12 cellular contexts compared by ENCODE assay signal in the genomic region with DNA sequence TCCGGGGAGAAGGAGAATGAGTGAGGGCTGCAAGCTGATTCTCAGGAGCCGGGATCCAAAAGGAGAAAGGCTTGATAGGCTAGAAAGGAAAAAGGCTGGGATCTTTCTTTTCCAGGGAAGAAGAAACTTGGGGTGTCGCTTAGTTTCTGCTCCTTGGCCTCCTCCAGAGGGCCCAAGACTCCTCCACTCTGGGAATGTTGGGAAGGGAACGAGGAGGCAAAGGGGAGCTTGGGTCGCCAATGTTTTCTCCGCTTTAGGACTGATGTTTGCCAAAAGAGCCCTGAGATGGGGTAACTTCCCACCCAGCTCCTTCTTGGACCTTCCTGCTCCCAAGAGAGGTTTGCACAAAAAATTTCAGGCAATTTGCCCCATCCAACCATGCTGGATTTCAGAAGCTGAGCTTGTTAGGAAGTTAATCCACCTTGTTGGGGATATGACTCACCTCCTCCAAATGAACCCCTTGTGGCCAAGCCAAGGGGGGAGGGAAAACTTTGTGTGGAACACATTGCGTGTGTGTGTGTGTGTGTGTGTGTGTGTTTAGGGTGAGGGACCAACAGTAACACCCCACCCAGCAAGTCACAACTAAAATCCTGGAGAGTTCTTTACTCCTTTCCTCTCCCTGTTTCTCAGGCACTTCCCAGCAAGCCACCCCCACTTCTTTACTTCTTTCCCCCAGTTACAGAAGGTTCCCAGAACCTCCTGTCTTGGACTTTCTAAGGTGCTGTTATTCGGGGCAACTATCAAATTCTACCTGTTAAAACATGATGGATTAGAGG. TPM values are rescaled to one million over a fixed set of nuclear protein-coding genes. Genes with fewer than 3 reads are reported as not detected.
DNase-seq lines count a peak whose midpoint lies in the region; ATAC-seq and TF ChIP-seq lines count a peak whose summit lies in the region.
"Had no signal": no experiment of that assay in that cellular context is flagged by ENCODE, and none has a peak within 500 bp of the region (broad histone marks: within the 10 kb centered on the region; RNA-seq: fewer than 3 reads in every experiment).

No MANE protein-coding gene starts in this region.

- H3K4me1 Mint-ChIP-seq in activated T-helper 1 cell treated with anti-CD3 and anti-CD28 coated beads, Interleukin-12 subunit alpha, Interleukin-12 subunit beta, Interleukin-2, Interleukin-4 antibody, amounts not matched to agents 30 ng/mL and 10 ng/mL and 1 ng/mL, durations not matched to agents 14 hours and 24 hours and 36 hours (ENCODE audit: low read depth), result no peaks in the 10 kb centered on the region
- H3K4me1 Mint-ChIP-seq in T-helper 17 cell, result no peaks in the 10 kb centered on the region
- H3K4me1 Mint-ChIP-seq: stimulated activated naive CD8-positive, alpha-beta T cell treated with anti-CD3 and anti-CD28 coated beads, Interleukin-15, amount 100 ng/mL, for 72 hours had no signal

- H3K4me3 ChIP-seq in HEK293 (ENCODE audit: low read depth, low read length), result peak overlapping the region; percentile 70
- H3K4me3 ChIP-seq in astrocyte of the spinal cord (ENCODE audit: low read depth, low read length), result peak overlapping the region; percentile 89
- no peak overlapping the region for H3K4me3 ChIP-seq in right lobe of liver
- H3K4me3 ChIP-seq in thoracic aorta, result peak overlapping the region; percentile 99
- H3K4me3 ChIP-seq: heart right ventricle had no signal

- peak overlapping the region; percentile 99 for H3K27ac ChIP-seq in HEK293 (ENCODE audit: extremely low read depth, low read depth, low read length)
- peak overlapping the region in 2 of 3 donors; percentile 25 to 65 for H3K27ac ChIP-seq in right lobe of liver
- peak overlapping the region; percentile 87 to 96 for H3K27ac ChIP-seq in thoracic aorta

- H3K27me3 ChIP-seq in right lobe of liver, result peaks cover 0 to 13% of the 10 kb centered on the region in 2 donors
- no peaks in the 10 kb centered on the region for H3K27me3 ChIP-seq in thoracic aorta (replicated peaks; ENCODE audit: insufficient read depth)

- CTCF ChIA-PET in HEK293 (lab: Yijun Ruan, JAX), result interaction anchor here (0.9 to 1.9 kb wide), 6 partner anchors 9 to 257 kb away, joined by 3 to 6 read pairs (median 4); a partner anchor contains a TSS

- TF ChIP-seq CTCF in HEK293 (tag by site-specific recombination; IDR thresholded peaks at IDR 0.05), result no peak
- no peak for TF ChIP-seq CTCF in astrocyte of the spinal cord (IDR thresholded peaks at IDR 0.05; ENCODE audit: low read depth, low read length)
- no peak for TF ChIP-seq CTCF in right lobe of liver (IDR thresholded peaks at IDR 0.05)
- TF ChIP-seq CTCF in thoracic aorta (IDR thresholded peaks at IDR 0.05), result peak; percentile 10

- no peak for TF ChIP-seq POLR2A in right lobe of liver (IDR thresholded peaks at IDR 0.05)

- 15% methylated on average over 5 of the region's 8 CpGs for WGBS in right lobe of liver (ENCODE audit: insufficient coverage, low coverage, low lambda C conversion rate, missing lambda C conversion rate)

- intact Hi-C loops in right lobe of liver (cut with DNase I), result no loop called here
- intact Hi-C loops in activated T-helper 1 cell treated with anti-CD3 and anti-CD28 coated beads, Interleukin-12 subunit alpha, Interleukin-12 subunit beta, Interleukin-2, Interleukin-4 antibody, amounts not matched to agents 30 ng/mL and 10 ng/mL and 1 ng/mL, durations not matched to agents 14 hours and 24 hours and 36 hours (cut with micrococcal nuclease), result no loop called here

- POLR2A ChIA-PET in HEK293 (lab: Yijun Ruan, JAX), result interaction anchor here (0.7 to 3.2 kb wide), 8 partner anchors 9 to 247 kb away, joined by 3 to 31 read pairs (median 4); a partner anchor contains a TSS

- no peak overlapping the region for H3K4me3 Mint-ChIP-seq in activated T-helper 1 cell treated with anti-CD3 and anti-CD28 coated beads, Interleukin-12 subunit alpha, Interleukin-12 subunit beta, Interleukin-2, Interleukin-4 antibody, amounts not matched to agents 30 ng/mL and 10 ng/mL and 1 ng/mL, durations not matched to agents 14 hours and 24 hours and 36 hours
- H3K4me3 Mint-ChIP-seq in T-helper 17 cell, result no peak overlapping the region
- H3K4me3 Mint-ChIP-seq: stimulated activated naive CD8-positive, alpha-beta T cell treated with anti-CD3 and anti-CD28 coated beads, Interleukin-15, amount 100 ng/mL, for 72 hours had no signal

- H3K36me3 Mint-ChIP-seq in activated T-helper 1 cell treated with anti-CD3 and anti-CD28 coated beads, Interleukin-12 subunit alpha, Interleukin-12 subunit beta, Interleukin-2, Interleukin-4 antibody, amounts not matched to agents 30 ng/mL and 10 ng/mL and 1 ng/mL, durations not matched to agents 14 hours and 24 hours and 36 hours (ENCODE audit: low read depth), result no peaks in the 10 kb centered on the region
- no peaks in the 10 kb centered on the region for H3K36me3 Mint-ChIP-seq in T-helper 17 cell (ENCODE audit: low read depth)

- in situ Hi-C loops in astrocyte of the spinal cord (cut with HindIII; ENCODE audit: low sequenced_read_pairs), result no loop called here

- DNase-seq in astrocyte of the spinal cord (ENCODE audit: low read depth, low spot score), result peak; percentile 93
- no peak for DNase-seq in right lobe of liver
- DNase-seq in thoracic aorta (ENCODE audit: low spot score), result no peak
- DNase-seq in CD1c-positive myeloid dendritic cell (ENCODE audit: extremely low spot score), result no peak
- DNase-seq in activated T-helper 1 cell treated with anti-CD3 and anti-CD28 coated beads, Interleukin-12 subunit alpha, Interleukin-12 subunit beta, Interleukin-2, Interleukin-4 antibody, amounts not matched to agents 30 ng/mL and 10 ng/mL and 1 ng/mL, durations not matched to agents 14 hours and 24 hours and 36 hours (ENCODE audit: low spot score), result no peak
- DNase-seq in LoVo (ENCODE audit: low spot score), result no peak
- DNase-seq in T-helper 17 cell, result no peak
- DNase-seq: activated naive CD4-positive, alpha-beta T cell treated with anti-CD3 and anti-CD28 coated beads, Interleukin-2, amount 50 U/mL, for 16 hours; heart right ventricle; small intestine; stimulated activated naive CD8-positive, alpha-beta T cell treated with anti-CD3 and anti-CD28 coated beads, Interleukin-15, amount 100 ng/mL, for 72 hours had no signal

- peaks cover 11 to 25% of the 10 kb centered on the region in 2 experiments for H3K36me3 ChIP-seq in HEK293 (ENCODE audit: control insufficient read depth in 2 of 2, insufficient read depth in 1 of 2, low read length in 2 of 2)
- no peaks in the 10 kb centered on the region for H3K36me3 ChIP-seq in right lobe of liver
- no peaks in the 10 kb centered on the region for H3K36me3 ChIP-seq in thoracic aorta
- H3K36me3 ChIP-seq: heart right ventricle had no signal

- H3K9me3 ChIP-seq in HEK293 (ENCODE audit: control insufficient read depth, insufficient read depth, low read depth, low read length) (no peaks in the 10 kb centered on the region), right lobe of liver (no peaks in the 10 kb centered on the region), thoracic aorta (no peaks in the 10 kb centered on the region), T-helper 17 cell (ENCODE audit: control insufficient read depth, low read length, poor library complexity, severe bottlenecking) (no peaks in the 10 kb centered on the region)
- H3K9me3 ChIP-seq: heart right ventricle had no signal

- H3K27ac Mint-ChIP-seq in activated T-helper 1 cell treated with anti-CD3 and anti-CD28 coated beads, Interleukin-12 subunit alpha, Interleukin-12 subunit beta, Interleukin-2, Interleukin-4 antibody, amounts not matched to agents 30 ng/mL and 10 ng/mL and 1 ng/mL, durations not matched to agents 14 hours and 24 hours and 36 hours, result no peak overlapping the region
- H3K27ac Mint-ChIP-seq in T-helper 17 cell, result no peak overlapping the region
- H3K27ac Mint-ChIP-seq: stimulated activated naive CD8-positive, alpha-beta T cell treated with anti-CD3 and anti-CD28 coated beads, Interleukin-15, amount 100 ng/mL, for 72 hours had no signal

- ATAC-seq in right lobe of liver (no peak), thoracic aorta (ENCODE audit: insufficient number of reproducible peaks, low FRiP score, low read depth) (peak; percentile 41), T-helper 17 cell (no peak)
- ATAC-seq: heart right ventricle had no signal

- H3K9me3 Mint-ChIP-seq in activated T-helper 1 cell treated with anti-CD3 and anti-CD28 coated beads, Interleukin-12 subunit alpha, Interleukin-12 subunit beta, Interleukin-2, Interleukin-4 antibody, amounts not matched to agents 30 ng/mL and 10 ng/mL and 1 ng/mL, durations not matched to agents 14 hours and 24 hours and 36 hours, result no peaks in the 10 kb centered on the region
- H3K9me3 Mint-ChIP-seq: stimulated activated naive CD8-positive, alpha-beta T cell treated with anti-CD3 and anti-CD28 coated beads, Interleukin-15, amount 100 ng/mL, for 72 hours had no signal

- peaks cover 4% of the 10 kb centered on the region for H3K27me3 Mint-ChIP-seq in activated T-helper 1 cell treated with anti-CD3 and anti-CD28 coated beads, Interleukin-12 subunit alpha, Interleukin-12 subunit beta, Interleukin-2, Interleukin-4 antibody, amounts not matched to agents 30 ng/mL and 10 ng/mL and 1 ng/mL, durations not matched to agents 14 hours and 24 hours and 36 hours (ENCODE audit: insufficient read depth)
- H3K27me3 Mint-ChIP-seq in T-helper 17 cell, result peaks cover 9% of the 10 kb centered on the region

- peaks cover 9% of the 10 kb centered on the region for H3K4me1 ChIP-seq in HEK293 (ENCODE audit: control insufficient read depth, insufficient read depth, low read length)
- peaks cover 0 to 4% (median 0%) of the 10 kb centered on the region in 4 donors for H3K4me1 ChIP-seq in right lobe of liver
- H3K4me1 ChIP-seq in thoracic aorta (ENCODE audit: control insufficient read depth in 1 of 2, low read depth in 2 of 2), result peaks cover 21 to 53% of the 10 kb centered on the region in 2 donors

RNA-seq across cellular contexts. Expression of a gene that starts 8.7 kb away (rescaled TPM):
- total RNA-seq in right lobe of liver (under 1 TPM in 3 of 6 experiments, not detected in 3; 0.16 to 0.19 (median 0.17) TPM), thoracic aorta (1 to 10 TPM; 3.4 to 4.6 TPM), T-helper 17 cell (not detected)
- total RNA-seq in activated T-helper 1 cell treated with anti-CD3 and anti-CD28 coated beads, Interleukin-12 subunit alpha, Interleukin-12 subunit beta, Interleukin-2, Interleukin-4 antibody, amounts not matched to agents 30 ng/mL and 10 ng/mL and 1 ng/mL, durations not matched to agents 14 hours and 24 hours and 36 hours, result not detected in 2 replicates

RNA-seq across cellular contexts. Expression of a gene that starts 15.4 kb away (rescaled TPM):
- total RNA-seq in right lobe of liver (under 1 TPM in 5 of 6 experiments, not detected in 1; 0.09 to 0.31 (median 0.17) TPM), thoracic aorta (1 to 10 TPM in 1 of 2 donors, not detected in 1; 3.1 TPM), T-helper 17 cell (under 1 TPM; 0.60 to 0.72 TPM)
- total RNA-seq in activated T-helper 1 cell treated with anti-CD3 and anti-CD28 coated beads, Interleukin-12 subunit alpha, Interleukin-12 subunit beta, Interleukin-2, Interleukin-4 antibody, amounts not matched to agents 30 ng/mL and 10 ng/mL and 1 ng/mL, durations not matched to agents 14 hours and 24 hours and 36 hours, result 0.16 and 0.24 TPM in 2 replicates

RNA-seq across cellular contexts. Expression of a gene that starts 19.4 kb away (rescaled TPM):
- total RNA-seq in right lobe of liver (1 to 10 TPM in 1 of 6 experiments, under 1 TPM in 4, not detected in 1; 0.55 to 1.6 (median 0.75) TPM), thoracic aorta (1 to 10 TPM; 3.7 to 6.1 TPM), T-helper 17 cell (under 1 TPM in 1 of 2 donors, not detected in 1; 0.26 TPM)
- total RNA-seq in activated T-helper 1 cell treated with anti-CD3 and anti-CD28 coated beads, Interleukin-12 subunit alpha, Interleukin-12 subunit beta, Interleukin-2, Interleukin-4 antibody, amounts not matched to agents 30 ng/mL and 10 ng/mL and 1 ng/mL, durations not matched to agents 14 hours and 24 hours and 36 hours, result not detected in 2 replicates

RNA-seq across cellular contexts. Expression of a gene that starts 32.3 kb away (rescaled TPM):
- total RNA-seq in right lobe of liver, result 1 to 10 TPM in 2 of 6 experiments, under 1 TPM in 4; 0.18 to 1.5 (median 0.65) TPM
- total RNA-seq in thoracic aorta, result 1 to 10 TPM in 1 of 2 donors, under 1 TPM in 1; 0.35 to 1.2 TPM
- not detected in 2 replicates for total RNA-seq in activated T-helper 1 cell treated with anti-CD3 and anti-CD28 coated beads, Interleukin-12 subunit alpha, Interleukin-12 subunit beta, Interleukin-2, Interleukin-4 antibody, amounts not matched to agents 30 ng/mL and 10 ng/mL and 1 ng/mL, durations not matched to agents 14 hours and 24 hours and 36 hours
- under 1 TPM in 1 of 2 donors, not detected in 1; 0.26 TPM for total RNA-seq in T-helper 17 cell

RNA-seq across cellular contexts. Expression of a gene that starts 36.4 kb away (rescaled TPM):
- total RNA-seq in right lobe of liver (not detected), thoracic aorta (not detected), T-helper 17 cell (not detected)
- not detected in 2 replicates for total RNA-seq in activated T-helper 1 cell treated with anti-CD3 and anti-CD28 coated beads, Interleukin-12 subunit alpha, Interleukin-12 subunit beta, Interleukin-2, Interleukin-4 antibody, amounts not matched to agents 30 ng/mL and 10 ng/mL and 1 ng/mL, durations not matched to agents 14 hours and 24 hours and 36 hours
- total RNA-seq: heart right ventricle had no signal

Comparison
In these comparisons a context has a peak if more than half of its experiments do, and no peak if none do; other contexts are left out.
1. H3K27ac ChIP-seq: peak in every context shown above with its lines; median percentile 99 in HEK293; 92 in thoracic aorta; 45 in right lobe of liver.
2. H3K4me3 ChIP-seq: peak in HEK293 (single experiment), astrocyte of the spinal cord (single experiment) and thoracic aorta (single experiment); none in right lobe of liver (0 of 3).